In the genomic region with DNA sequence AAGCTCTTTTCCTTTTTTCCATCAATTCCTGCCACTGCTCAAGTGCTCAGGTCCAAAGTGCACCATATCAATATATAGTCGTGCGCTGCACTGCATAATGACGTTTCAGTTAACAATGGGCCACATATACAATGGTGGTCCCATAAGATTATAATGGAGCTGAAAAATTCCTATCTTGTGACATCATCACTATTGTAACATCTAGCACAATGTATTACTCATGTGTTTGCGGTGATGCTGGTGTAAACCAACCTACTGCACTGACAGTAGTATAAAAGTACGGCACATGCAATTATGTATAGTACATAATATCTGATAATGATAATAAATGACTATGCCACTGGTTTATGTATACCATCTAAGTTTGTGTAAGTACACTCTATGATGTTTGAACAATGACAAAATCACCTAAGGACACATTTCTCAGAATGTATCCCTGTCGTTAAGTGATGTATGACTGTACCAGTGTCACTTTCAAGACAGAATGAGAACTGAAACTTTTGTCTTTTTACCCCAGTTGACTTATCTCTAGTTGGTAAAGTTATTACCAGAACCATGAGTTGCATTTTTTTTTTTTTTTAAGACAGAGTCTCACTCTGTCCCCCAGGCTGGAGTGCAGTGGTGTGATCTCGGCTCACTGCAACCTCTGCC, we compare ENCODE assay signal across 12 cellular contexts. TPM values are rescaled to one million over a fixed set of nuclear protein-coding genes. Genes with fewer than 3 reads are reported as not detected.
DNase-seq lines count a peak whose midpoint lies in the region; ATAC-seq lines count a peak whose summit lies in the region.
"Had no signal": no experiment of that assay in that cellular context is flagged by ENCODE, and none has a peak within 500 bp of the region (broad histone marks: within the 10 kb centered on the region; RNA-seq: fewer than 3 reads in every experiment).

No MANE protein-coding gene starts in this region.

- H3K27me3 Mint-ChIP-seq in activated CD4-positive, alpha-beta T cell treated with anti-CD3 and anti-CD28 coated beads for 36 hours = peaks cover 16% of the 10 kb centered on the region
- H3K27me3 Mint-ChIP-seq in activated CD4-positive, alpha-beta T cell treated with anti-CD3 and anti-CD28 coated beads, Interleukin-2, amount 10 ng/mL, durations not matched to agents 7 days and 5 days = peaks cover 12% of the 10 kb centered on the region

- no CpG with 5 or more reads among the region's 7 CpGs for WGBS in mesendoderm (ENCODE audit: extremely low coverage, insufficient coverage, low lambda C conversion rate)

- H3K27me3 ChIP-seq in mesendoderm (ENCODE audit: insufficient read depth, low read length, poor library complexity) = no peaks in the 10 kb centered on the region

- H2BK120ac ChIP-seq in mesendoderm (ENCODE audit: low read depth, low read length) = no peak overlapping the region

- no peaks in the 10 kb centered on the region for H3K36me3 ChIP-seq in mesendoderm (ENCODE audit: control insufficient read depth, insufficient read depth, low read length)

- H3K9ac ChIP-seq in mesendoderm (ENCODE audit: low read length) = no peak overlapping the region

- H3K9me3 Mint-ChIP-seq in activated CD4-positive, alpha-beta T cell treated with anti-CD3 and anti-CD28 coated beads for 36 hours (ENCODE audit: low read depth) = no peaks in the 10 kb centered on the region
- H3K9me3 Mint-ChIP-seq in activated CD4-positive, alpha-beta T cell treated with anti-CD3 and anti-CD28 coated beads, Interleukin-2, amount 10 ng/mL, durations not matched to agents 7 days and 5 days = no peaks in the 10 kb centered on the region
- H3K9me3 Mint-ChIP-seq: activated T-helper 1 cell treated with anti-CD3 and anti-CD28 coated beads, Interleukin-12 subunit alpha, Interleukin-12 subunit beta, Interleukin-2, Interleukin-4 antibody, amounts not matched to agents 30 ng/mL and 10 ng/mL and 1 ng/mL, durations not matched to agents 14 hours and 24 hours and 36 hours had no signal

- H3K4ac ChIP-seq in mesendoderm (ENCODE audit: low read depth, low read length) = no peak overlapping the region

- H4K5ac ChIP-seq in mesendoderm (ENCODE audit: low read length) = no peak overlapping the region

- peak; percentile 7 for DNase-seq in activated CD4-positive, alpha-beta T cell treated with anti-CD3 and anti-CD28 coated beads for 36 hours
- no peak for DNase-seq in activated CD4-positive, alpha-beta T cell treated with anti-CD3 and anti-CD28 coated beads, Interleukin-2, amount 10 ng/mL, durations not matched to agents 7 days and 5 days
- peak; percentile 30 for DNase-seq in HCEC 1CT
- peak; percentile 18 for DNase-seq in mesendoderm
- DNase-seq in dedifferentiated amniotic fluid mesenchymal stem cell (ENCODE audit: extremely low spot score) = no peak
- no peak for DNase-seq in posterior cingulate gyrus
- DNase-seq: ACHN had no signal

- POLR2A ChIA-PET in activated CD4-positive, alpha-beta T cell treated with anti-CD3 and anti-CD28 coated beads for 36 hours (lab: Charles Lee) = interaction anchor here (0.6 kb wide), 1 partner anchor 11 kb away, joined by 4 read pairs; no protein-coding TSS in a partner anchor
- POLR2A ChIA-PET in activated CD4-positive, alpha-beta T cell treated with anti-CD3 and anti-CD28 coated beads, Interleukin-2, amount 10 ng/mL, durations not matched to agents 7 days and 5 days (lab: Charles Lee) = no interaction called here

- H3K4me2 ChIP-seq in mesendoderm (ENCODE audit: low read length) = no peak overlapping the region

- CTCF ChIA-PET in activated CD4-positive, alpha-beta T cell treated with anti-CD3 and anti-CD28 coated beads for 36 hours (lab: Charles Lee) = interaction anchor here (0.7 to 1.5 kb wide), 2 partner anchors 10 to 44 kb away, joined by 3 to 5 read pairs; no protein-coding TSS in a partner anchor
- CTCF ChIA-PET in activated CD4-positive, alpha-beta T cell treated with anti-CD3 and anti-CD28 coated beads, Interleukin-2, amount 10 ng/mL, durations not matched to agents 7 days and 5 days (lab: Charles Lee) = interaction anchor here (0.8 to 1.0 kb wide), 2 partner anchors 9 to 10 kb away, joined by 3 read pairs; no protein-coding TSS in a partner anchor

- no peak overlapping the region for H3K4me3 Mint-ChIP-seq in activated CD4-positive, alpha-beta T cell treated with anti-CD3 and anti-CD28 coated beads for 36 hours
- H3K4me3 Mint-ChIP-seq in activated CD4-positive, alpha-beta T cell treated with anti-CD3 and anti-CD28 coated beads, Interleukin-2, amount 10 ng/mL, durations not matched to agents 7 days and 5 days = no peak overlapping the region
- H3K4me3 Mint-ChIP-seq: activated T-helper 1 cell treated with anti-CD3 and anti-CD28 coated beads, Interleukin-12 subunit alpha, Interleukin-12 subunit beta, Interleukin-2, Interleukin-4 antibody, amounts not matched to agents 30 ng/mL and 10 ng/mL and 1 ng/mL, durations not matched to agents 14 hours and 24 hours and 36 hours had no signal

- peak; percentile 93 for ATAC-seq in activated CD4-positive, alpha-beta T cell treated with anti-CD3 and anti-CD28 coated beads for 36 hours
- peak; percentile 75 for ATAC-seq in HG03571 (IDR thresholded peaks at IDR 0.05; ENCODE audit: unreplicated experiment)
- ATAC-seq in HG03135 (IDR thresholded peaks at IDR 0.05; ENCODE audit: unreplicated experiment) = no peak

- no peak overlapping the region for H3K27ac ChIP-seq in mesendoderm (ENCODE audit: low read depth, low read length)
- H3K27ac ChIP-seq: SK-N-MC had no signal

- no peak overlapping the region for H3K4me3 ChIP-seq in mesendoderm (ENCODE audit: low read length)
- H3K4me3 ChIP-seq: SK-N-MC had no signal

- intact Hi-C loops in activated CD4-positive, alpha-beta T cell treated with anti-CD3 and anti-CD28 coated beads for 36 hours (cut with DNase I, micrococcal nuclease) = no loop called here
- intact Hi-C loops in posterior cingulate gyrus (cut with DNase I) = no loop called here

- H3K23ac ChIP-seq in mesendoderm (ENCODE audit: low read length) = no peak overlapping the region

- H3K79me1 ChIP-seq in mesendoderm (ENCODE audit: low read length) = no peaks in the 10 kb centered on the region

- H3K36me3 Mint-ChIP-seq in activated CD4-positive, alpha-beta T cell treated with anti-CD3 and anti-CD28 coated beads for 36 hours (ENCODE audit: low read depth) = no peaks in the 10 kb centered on the region
- H3K36me3 Mint-ChIP-seq in activated CD4-positive, alpha-beta T cell treated with anti-CD3 and anti-CD28 coated beads, Interleukin-2, amount 10 ng/mL, durations not matched to agents 7 days and 5 days (ENCODE audit: low read depth) = no peaks in the 10 kb centered on the region

- no peak overlapping the region for H4K8ac ChIP-seq in mesendoderm (ENCODE audit: low read depth, low read length)

- no peak overlapping the region for H3K56ac ChIP-seq in mesendoderm (ENCODE audit: low read length)

- H3K4me1 ChIP-seq in mesendoderm (ENCODE audit: control insufficient read depth, low read depth, low read length) = no peaks in the 10 kb centered on the region

- H2AK5ac ChIP-seq in mesendoderm (ENCODE audit: low read length) = no peak overlapping the region

- no peak overlapping the region for H3K27ac Mint-ChIP-seq in activated CD4-positive, alpha-beta T cell treated with anti-CD3 and anti-CD28 coated beads for 36 hours
- no peak overlapping the region for H3K27ac Mint-ChIP-seq in activated CD4-positive, alpha-beta T cell treated with anti-CD3 and anti-CD28 coated beads, Interleukin-2, amount 10 ng/mL, durations not matched to agents 7 days and 5 days
- H3K27ac Mint-ChIP-seq: activated T-helper 1 cell treated with anti-CD3 and anti-CD28 coated beads, Interleukin-12 subunit alpha, Interleukin-12 subunit beta, Interleukin-2, Interleukin-4 antibody, amounts not matched to agents 30 ng/mL and 10 ng/mL and 1 ng/mL, durations not matched to agents 14 hours and 24 hours and 36 hours had no signal

- no peaks in the 10 kb centered on the region for H3K79me2 ChIP-seq in mesendoderm (ENCODE audit: control insufficient read depth, insufficient read depth, low read length)

- peaks cover 9% of the 10 kb centered on the region for H3K4me1 Mint-ChIP-seq in activated CD4-positive, alpha-beta T cell treated with anti-CD3 and anti-CD28 coated beads for 36 hours
- H3K4me1 Mint-ChIP-seq in activated CD4-positive, alpha-beta T cell treated with anti-CD3 and anti-CD28 coated beads, Interleukin-2, amount 10 ng/mL, durations not matched to agents 7 days and 5 days = peaks cover 2% of the 10 kb centered on the region

- no peak overlapping the region for H2BK5ac ChIP-seq in mesendoderm (ENCODE audit: low read length)

- no peak overlapping the region for H2BK15ac ChIP-seq in mesendoderm (replicated peaks; ENCODE audit: low read depth)

- no peak overlapping the region for H3K18ac ChIP-seq in mesendoderm (ENCODE audit: low read length)

RNA-seq across cellular contexts. Expression of a gene that starts 53.7 kb away (rescaled TPM):
- not detected for total RNA-seq in activated CD4-positive, alpha-beta T cell treated with anti-CD3 and anti-CD28 coated beads for 36 hours
- not detected for total RNA-seq in activated CD4-positive, alpha-beta T cell treated with anti-CD3 and anti-CD28 coated beads, Interleukin-2, amount 10 ng/mL, durations not matched to agents 7 days and 5 days
- polyA plus RNA-seq in mesendoderm (2013, experiment 1 of 2) = 0.01 TPM
- polyA plus RNA-seq in mesendoderm (2013, experiment 2 of 2) = not detected
- total RNA-seq: activated T-helper 1 cell treated with anti-CD3 and anti-CD28 coated beads, Interleukin-12 subunit alpha, Interleukin-12 subunit beta, Interleukin-2, Interleukin-4 antibody, amounts not matched to agents 30 ng/mL and 10 ng/mL and 1 ng/mL, durations not matched to agents 14 hours and 24 hours and 36 hours; myocyte had no signal

Comparison
In these comparisons a context has a peak if more than half of its experiments do, and no peak if none do; other contexts are left out.
1. DNase-seq: peak in activated CD4-positive, alpha-beta T cell treated with anti-CD3 and anti-CD28 coated beads for 36 hours (single experiment), HCEC 1CT (single experiment) and mesendoderm (single experiment); none in activated CD4-positive, alpha-beta T cell treated with anti-CD3 and anti-CD28 coated beads, Interleukin-2, amount 10 ng/mL, durations not matched to agents 7 days and 5 days (single experiment), dedifferentiated amniotic fluid mesenchymal stem cell (single experiment) and posterior cingulate gyrus (0 of 10).